ENCODE assay signal across 8 cellular contexts in genomic region chr15:67149859-67150824, GRCh38.
DNase-seq lines count a peak whose midpoint lies in the region; ATAC-seq and TF ChIP-seq lines count a peak whose summit lies in the region.

No MANE protein-coding gene starts in this region.

- H3K9me3 ChIP-seq in CD8-positive, alpha-beta T cell (ENCODE audit: low read length), result no peaks in the 10 kb centered on the region
- no peaks in the 10 kb centered on the region for H3K9me3 ChIP-seq in KOPT-K1 (ENCODE audit: insufficient read depth, low read length, poor library complexity, severe bottlenecking)
- no peaks in the 10 kb centered on the region for H3K9me3 ChIP-seq in esophagus muscularis mucosa

- peaks cover 66% of the 10 kb centered on the region for H3K4me1 Mint-ChIP-seq in CD8-positive, alpha-beta T cell (ENCODE audit: low read depth)
- peaks cover 76% of the 10 kb centered on the region for H3K4me1 Mint-ChIP-seq in nephron progenitor cell

- peak overlapping the region; percentile 1 for H3K4me3 Mint-ChIP-seq in CD8-positive, alpha-beta T cell
- peak overlapping the region; percentile 48 for H3K4me3 Mint-ChIP-seq in nephron progenitor cell

- TF ChIP-seq POLR2A in esophagus muscularis mucosa (IDR thresholded peaks at IDR 0.05; ENCODE audit: low read depth), result no peak

- no peaks in the 10 kb centered on the region for H3K9me3 Mint-ChIP-seq in CD8-positive, alpha-beta T cell
- H3K9me3 Mint-ChIP-seq in nephron progenitor cell, result no peaks in the 10 kb centered on the region

- intact Hi-C loops in CD8-positive, alpha-beta T cell (cut with DNase I, micrococcal nuclease), result loop anchor here in 1 of 2 experiments (2.0 to 5.0 kb wide), 2 partner anchors 27 to 48 kb away; no protein-coding TSS in a partner anchor
- intact Hi-C loops in esophagus muscularis mucosa (cut with DNase I), result loop anchor here (10.0 kb wide), 1 partner anchor 285 kb away; no protein-coding TSS in a partner anchor

- no peak for TF ChIP-seq CTCF in CD8-positive, alpha-beta T cell (IDR thresholded peaks at IDR 0.05)
- TF ChIP-seq CTCF in esophagus muscularis mucosa (IDR thresholded peaks at IDR 0.05) (no peak), nephron progenitor cell (IDR thresholded peaks at IDR 0.05) (no peak)

- peak; percentile 45 for ATAC-seq in CD8-positive, alpha-beta T cell
- ATAC-seq in GM21529 (IDR thresholded peaks at IDR 0.05; ENCODE audit: unreplicated experiment), result no peak

- peak overlapping the region; percentile 1 for H3K27ac Mint-ChIP-seq in CD8-positive, alpha-beta T cell
- H3K27ac Mint-ChIP-seq in nephron progenitor cell, result peak overlapping the region; percentile 98

- CTCF ChIA-PET in CD8-positive, alpha-beta T cell (lab: Charles Lee), result no interaction called here

- no peak overlapping the region for H3K27ac ChIP-seq in CD8-positive, alpha-beta T cell (ENCODE audit: low read depth, low read length)
- H3K27ac ChIP-seq in KOPT-K1 (ENCODE audit: low read depth, low read length, poor library complexity, severe bottlenecking) (peak overlapping the region; percentile 86), esophagus muscularis mucosa (replicated peaks in 1 of 4) (peak overlapping the region; percentile 50 to 87 (median 85))

- H3K36me3 ChIP-seq in CD8-positive, alpha-beta T cell (ENCODE audit: insufficient read depth, low read length), result no peaks in the 10 kb centered on the region
- H3K36me3 ChIP-seq in KOPT-K1 (ENCODE audit: insufficient read depth, low read length) (no peaks in the 10 kb centered on the region), esophagus muscularis mucosa (no peaks in the 10 kb centered on the region)

- peaks cover 2% of the 10 kb centered on the region for H3K36me3 Mint-ChIP-seq in CD8-positive, alpha-beta T cell
- H3K36me3 Mint-ChIP-seq in nephron progenitor cell (ENCODE audit: low read depth), result peaks cover 4% of the 10 kb centered on the region

- no peak for TF ChIP-seq EP300 in esophagus muscularis mucosa (IDR thresholded peaks at IDR 0.05)

- H3K4me3 ChIP-seq in CD8-positive, alpha-beta T cell (ENCODE audit: low read depth, low read length), result no peak overlapping the region
- peak overlapping the region in 3 of 4 donors; percentile 0 to 27 (median 11) for H3K4me3 ChIP-seq in esophagus muscularis mucosa

- POLR2A ChIA-PET in CD8-positive, alpha-beta T cell (lab: Charles Lee), result interaction anchor here (0.8 kb wide), 1 partner anchor 9 kb away, joined by 3 read pairs; no protein-coding TSS in a partner anchor

- no peaks in the 10 kb centered on the region for H3K27me3 ChIP-seq in CD8-positive, alpha-beta T cell (ENCODE audit: insufficient read depth, low read length)
- no peaks in the 10 kb centered on the region for H3K27me3 ChIP-seq in esophagus muscularis mucosa

- 33% methylated on average over 16 of the region's 16 CpGs for WGBS in esophagus muscularis mucosa

- peak in 2 of 7 experiments; percentile 23 to 31 for DNase-seq in CD8-positive, alpha-beta T cell
- peak; percentile 66 to 74 for DNase-seq in activated CD4-positive, alpha-beta T cell treated with anti-CD3 and anti-CD28 coated beads, Interleukin-2, amount 50 U/mL, for 48 hours
- DNase-seq in esophagus muscularis mucosa (ENCODE audit: extremely low spot score) (no peak), nephron progenitor cell (peak; percentile 51), DMS114 treated with DMSO at 0.1 percent for 48 hours (lab: John Stamatoyannopoulos, UW; ENCODE audit: unreplicated experiment) (no peak), NCI-H2029 treated with DMSO at 0.1 percent for 48 hours (lab: John Stamatoyannopoulos, UW) (no peak)

- H3K4me1 ChIP-seq in CD8-positive, alpha-beta T cell (ENCODE audit: insufficient read depth, low read length), result peaks cover 46% of the 10 kb centered on the region
- peaks cover 53 to 75% (median 71%) of the 10 kb centered on the region in 4 donors for H3K4me1 ChIP-seq in esophagus muscularis mucosa

- no peaks in the 10 kb centered on the region for H3K27me3 Mint-ChIP-seq in CD8-positive, alpha-beta T cell (ENCODE audit: low read depth)
- H3K27me3 Mint-ChIP-seq in nephron progenitor cell (ENCODE audit: low read depth, poor library complexity), result no peaks in the 10 kb centered on the region

Comparison
In these comparisons a context has a peak if more than half of its experiments do, and no peak if none do; other contexts are left out.
1. DNase-seq: peak in activated CD4-positive, alpha-beta T cell treated with anti-CD3 and anti-CD28 coated beads, Interleukin-2, amount 50 U/mL, for 48 hours (2 of 2) and nephron progenitor cell (single experiment); none in esophagus muscularis mucosa (single experiment), DMS114 treated with DMSO at 0.1 percent for 48 hours (single experiment) and NCI-H2029 treated with DMSO at 0.1 percent for 48 hours (single experiment).